8 cellular contexts compared by ENCODE assay signal in the genomic region with DNA sequence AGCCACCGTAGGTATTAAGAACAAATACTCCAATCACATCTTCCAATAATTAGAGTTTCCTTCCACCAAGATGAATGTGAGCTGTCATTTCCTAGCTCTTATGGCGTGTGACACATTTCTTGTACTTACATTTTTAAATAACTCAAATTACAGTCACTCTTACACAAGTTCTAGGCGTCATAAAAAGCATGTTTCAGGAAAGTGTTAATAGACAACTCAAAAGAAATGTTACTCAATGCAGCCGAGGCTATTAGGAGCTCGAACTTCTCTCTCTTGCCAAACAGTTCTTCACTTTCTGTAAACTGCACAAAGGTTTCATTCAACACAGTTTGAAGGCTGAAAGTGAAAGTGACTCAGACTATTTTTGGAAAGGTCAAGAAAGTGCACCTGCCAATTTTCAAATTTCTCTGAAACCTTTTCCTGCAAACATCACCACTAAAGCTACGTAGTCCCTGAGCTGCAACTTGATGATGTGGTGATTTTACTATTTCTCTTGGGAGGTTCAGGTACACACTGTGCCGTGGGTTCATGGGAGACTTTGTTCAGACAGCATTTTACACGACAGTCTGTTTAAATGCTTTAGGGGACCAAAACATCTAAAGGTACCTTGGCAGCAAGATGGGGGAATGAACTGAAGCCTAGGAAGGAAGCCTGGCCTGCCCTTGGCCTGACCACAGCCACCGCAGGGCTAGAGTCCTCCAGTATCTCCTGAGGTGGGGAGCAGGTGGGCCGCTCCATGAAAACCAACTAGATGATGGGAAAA.
A peak's percentile ranks its signal among the peaks of the same experiment; 100 is the strongest.
DNase-seq lines count a peak whose midpoint lies in the region; ATAC-seq and TF ChIP-seq lines count a peak whose summit lies in the region.

No MANE protein-coding gene starts in this region.

- DNase-seq in NOMO-1 treated with DMSO at 0.1 percent for 48 hours (lab: John Stamatoyannopoulos, UW; ENCODE audit: unreplicated experiment) (peak; percentile 79), MG63 (no peak), amniotic stem cell (lab: John Stamatoyannopoulos, UW) (no peak)
- no peak for DNase-seq in activated effector memory CD4-positive, alpha-beta T cell treated with Interleukin-2 at 50 U/mL for 16 hours

- peaks cover 3% of the 10 kb centered on the region for H3K36me3 Mint-ChIP-seq in dendritic cell treated with granulocyte-macrophage colony-stimulating factor and Interleukin-4, amounts not matched to agents 40 ng/mL and 50 ng/mL, for 4 days (ENCODE audit: low read depth)

- H3K4me3 Mint-ChIP-seq in dendritic cell treated with granulocyte-macrophage colony-stimulating factor and Interleukin-4, amounts not matched to agents 40 ng/mL and 50 ng/mL, for 4 days: no peak overlapping the region

- peak overlapping the region; percentile 77 for H3K27ac Mint-ChIP-seq in dendritic cell treated with granulocyte-macrophage colony-stimulating factor and Interleukin-4, amounts not matched to agents 40 ng/mL and 50 ng/mL, for 4 days

- H3K36me3 ChIP-seq in neutrophil: no peaks in the 10 kb centered on the region
- no peaks in the 10 kb centered on the region for H3K36me3 ChIP-seq in MG63

- ATAC-seq in GM18519 (IDR thresholded peaks at IDR 0.05; ENCODE audit: low FRiP score, unreplicated experiment) (peak; percentile 67), HG02623 (IDR thresholded peaks at IDR 0.05; ENCODE audit: unreplicated experiment) (peak; percentile 79)

- intact Hi-C loops in dendritic cell treated with granulocyte-macrophage colony-stimulating factor and Interleukin-4, amounts not matched to agents 40 ng/mL and 50 ng/mL, for 4 days (cut with micrococcal nuclease): no loop called here

- no peaks in the 10 kb centered on the region for H3K9me3 ChIP-seq in neutrophil
- H3K9me3 ChIP-seq in MG63: peaks cover 2% of the 10 kb centered on the region

- peaks cover 38% of the 10 kb centered on the region for H3K4me1 Mint-ChIP-seq in dendritic cell treated with granulocyte-macrophage colony-stimulating factor and Interleukin-4, amounts not matched to agents 40 ng/mL and 50 ng/mL, for 4 days (ENCODE audit: low read depth)

- H3K9me3 Mint-ChIP-seq in dendritic cell treated with granulocyte-macrophage colony-stimulating factor and Interleukin-4, amounts not matched to agents 40 ng/mL and 50 ng/mL, for 4 days: peaks cover 3% of the 10 kb centered on the region

- H3K4me3 ChIP-seq in neutrophil (ENCODE audit: low read depth in 1 of 2, low read length in 1 of 2) (peak overlapping the region in 1 of 2 experiments; percentile 17), MG63 (no peak overlapping the region)

- H3K27me3 ChIP-seq in neutrophil (no peaks in the 10 kb centered on the region), MG63 (no peaks in the 10 kb centered on the region)

- H3K27ac ChIP-seq in neutrophil: peak overlapping the region; percentile 52

- peaks cover 15 to 18% of the 10 kb centered on the region in 2 experiments for H3K4me1 ChIP-seq in neutrophil (ENCODE audit: control insufficient read depth in 1 of 2, insufficient read depth in 1 of 2, low read depth in 1 of 2, low read length in 1 of 2)

- no peaks in the 10 kb centered on the region for H3K27me3 Mint-ChIP-seq in dendritic cell treated with granulocyte-macrophage colony-stimulating factor and Interleukin-4, amounts not matched to agents 40 ng/mL and 50 ng/mL, for 4 days

- no peak for TF ChIP-seq CTCF in neutrophil (IDR thresholded peaks at IDR 0.05)
